In the genomic region with DNA sequence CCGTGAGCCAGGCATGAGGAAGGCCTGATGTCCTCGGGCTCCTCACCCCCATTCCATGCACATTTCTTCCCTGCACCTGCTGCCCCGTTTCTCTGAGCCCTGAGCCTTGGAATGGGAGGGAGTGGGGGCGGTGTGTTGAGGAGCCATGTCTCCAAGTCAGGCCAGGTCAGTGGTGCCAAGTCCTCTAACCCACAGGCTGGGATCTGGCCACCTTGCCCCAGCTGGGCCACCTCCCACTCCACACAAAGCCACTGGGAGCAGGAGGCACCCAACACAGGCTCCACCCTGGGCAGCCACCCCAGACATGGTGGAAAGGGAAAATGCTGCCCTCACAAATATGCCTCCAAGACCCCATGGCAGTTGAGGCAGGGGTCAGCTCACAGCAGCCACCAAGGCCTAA, we compare ENCODE assay signal across 10 cellular contexts.
"Had no signal": no experiment of that assay in that cellular context is flagged by ENCODE, and none has a peak within 500 bp of the region (broad histone marks: within the 10 kb centered on the region; RNA-seq: fewer than 3 reads in every experiment).

No MANE protein-coding gene starts in this region.

- H3K4me3 ChIP-seq: upper lobe of right lung had no signal

- ATAC-seq: left colon, right cardiac atrium, upper lobe of right lung had no signal

- H3K9me3 ChIP-seq: upper lobe of right lung had no signal

- DNase-seq: activated CD4-positive, alpha-beta T cell treated with anti-CD3 and anti-CD28 coated beads, Interleukin-2, amount 50 U/mL, for 48 hours; activated gamma-delta T cell; erythroblast; mammary epithelial cell; nephron progenitor cell; occipital lobe; stimulated activated CD4-positive, alpha-beta T cell treated with anti-CD3 and anti-CD28 coated beads, Interleukin-4, amount 100 ng/mL, for 4 hours; upper lobe of right lung had no signal

- H3K27me3 ChIP-seq: upper lobe of right lung had no signal

- H3K36me3 ChIP-seq: upper lobe of right lung had no signal
